Comparison of ENCODE assay signal across 11 cellular contexts in genomic region chr2:201880620-201881381, GRCh38.
A peak's percentile ranks its signal among the peaks of the same experiment; 100 is the strongest.
DNase-seq lines count a peak whose midpoint lies in the region; ATAC-seq and TF ChIP-seq lines count a peak whose summit lies in the region.
"Had no signal": no experiment of that assay in that cellular context is flagged by ENCODE, and none has a peak within 500 bp of the region (broad histone marks: within the 10 kb centered on the region; RNA-seq: fewer than 3 reads in every experiment).

No MANE protein-coding gene starts in this region.

- H3K9me3 ChIP-seq in smooth muscle cell (replicated peaks; ENCODE audit: low read depth) (no peaks in the 10 kb centered on the region), WERI-Rb-1 (ENCODE audit: severe bottlenecking) (no peaks in the 10 kb centered on the region)
- H3K9me3 ChIP-seq: mucosa of descending colon had no signal

- H2AFZ ChIP-seq in smooth muscle cell (ENCODE audit: low read depth): peak overlapping the region; percentile 17

- peaks cover 27% of the 10 kb centered on the region for H3F3A ChIP-seq in smooth muscle cell (ENCODE audit: low read depth)

- peak; percentile 50 for DNase-seq in astrocyte of the spinal cord (ENCODE audit: low read depth, low spot score)
- DNase-seq in smooth muscle cell (lab: John Stamatoyannopoulos, UW; ENCODE audit: unreplicated experiment): no peak
- no peak for DNase-seq in NCI-H146 treated with DMSO at 0.1 percent for 48 hours (lab: John Stamatoyannopoulos, UW; ENCODE audit: unreplicated experiment)
- DNase-seq in stimulated activated CD4-positive, alpha-beta T cell treated with anti-CD3 and anti-CD28 coated beads, Interleukin-4, amount 100 ng/mL, for 24 hours: no peak
- DNase-seq in stimulated activated CD4-positive, alpha-beta T cell treated with anti-CD3 and anti-CD28 coated beads, Interleukin-2, amount 100 ng/mL, for 24 hours: no peak
- no peak for DNase-seq in WERI-Rb-1
- DNase-seq: activated naive CD8-positive, alpha-beta T cell treated with anti-CD3 and anti-CD28 coated beads, Interleukin-2, amount 10 ng/mL, durations not matched to agents 7 days and 5 days; mucosa of descending colon; NCI-H510A had no signal

- H3K4me3 ChIP-seq in astrocyte of the spinal cord (ENCODE audit: low read depth, low read length) (no peak overlapping the region), smooth muscle cell (no peak overlapping the region), WERI-Rb-1 (ENCODE audit: low read depth, low read length) (no peak overlapping the region)
- H3K4me3 ChIP-seq: mucosa of descending colon had no signal

- no peaks in the 10 kb centered on the region for H3K79me2 ChIP-seq in smooth muscle cell (ENCODE audit: low read depth)

- peaks cover 43% of the 10 kb centered on the region for H3K4me1 ChIP-seq in smooth muscle cell (ENCODE audit: low read depth)

- H3K27ac ChIP-seq in smooth muscle cell (ENCODE audit: low read depth) (peak overlapping the region; percentile 82), WERI-Rb-1 (no peak overlapping the region)

- WGBS in smooth muscle cell (ENCODE audit: low lambda C conversion rate): 38% methylated on average over 10 of the region's 10 CpGs

- TF ChIP-seq CTCF in astrocyte of the spinal cord (IDR thresholded peaks at IDR 0.05; ENCODE audit: low read depth, low read length) (no peak), smooth muscle cell (IDR thresholded peaks at IDR 0.05; ENCODE audit: borderline replicate concordance, insufficient read depth, poor library complexity, severe bottlenecking) (no peak), WERI-Rb-1 (IDR thresholded peaks at IDR 0.05; ENCODE audit: low read depth, low read length) (no peak)

- ATAC-seq in GM18873 (IDR thresholded peaks at IDR 0.05; ENCODE audit: low FRiP score, unreplicated experiment): peak; percentile 72
- peak; percentile 50 for ATAC-seq in HG03108 (IDR thresholded peaks at IDR 0.05; ENCODE audit: unreplicated experiment)
- ATAC-seq: mucosa of descending colon had no signal

- in situ Hi-C loops in astrocyte of the spinal cord (cut with HindIII; ENCODE audit: low sequenced_read_pairs): no loop called here

- no peaks in the 10 kb centered on the region for H4K20me1 ChIP-seq in smooth muscle cell (ENCODE audit: low read depth)

- H3K4me2 ChIP-seq in smooth muscle cell: peak overlapping the region; percentile 76

- no peaks in the 10 kb centered on the region for H3K36me3 ChIP-seq in smooth muscle cell (ENCODE audit: low read depth)
- no peaks in the 10 kb centered on the region for H3K36me3 ChIP-seq in WERI-Rb-1

- H3K27me3 ChIP-seq in smooth muscle cell (ENCODE audit: low read depth): no peaks in the 10 kb centered on the region
- H3K27me3 ChIP-seq in WERI-Rb-1 (ENCODE audit: insufficient read depth, low read depth, severe bottlenecking): no peaks in the 10 kb centered on the region

- no peak overlapping the region for H3K9ac ChIP-seq in smooth muscle cell (ENCODE audit: low read depth)
